Comparison of ENCODE assay signal across 8 cellular contexts in the genomic region with DNA sequence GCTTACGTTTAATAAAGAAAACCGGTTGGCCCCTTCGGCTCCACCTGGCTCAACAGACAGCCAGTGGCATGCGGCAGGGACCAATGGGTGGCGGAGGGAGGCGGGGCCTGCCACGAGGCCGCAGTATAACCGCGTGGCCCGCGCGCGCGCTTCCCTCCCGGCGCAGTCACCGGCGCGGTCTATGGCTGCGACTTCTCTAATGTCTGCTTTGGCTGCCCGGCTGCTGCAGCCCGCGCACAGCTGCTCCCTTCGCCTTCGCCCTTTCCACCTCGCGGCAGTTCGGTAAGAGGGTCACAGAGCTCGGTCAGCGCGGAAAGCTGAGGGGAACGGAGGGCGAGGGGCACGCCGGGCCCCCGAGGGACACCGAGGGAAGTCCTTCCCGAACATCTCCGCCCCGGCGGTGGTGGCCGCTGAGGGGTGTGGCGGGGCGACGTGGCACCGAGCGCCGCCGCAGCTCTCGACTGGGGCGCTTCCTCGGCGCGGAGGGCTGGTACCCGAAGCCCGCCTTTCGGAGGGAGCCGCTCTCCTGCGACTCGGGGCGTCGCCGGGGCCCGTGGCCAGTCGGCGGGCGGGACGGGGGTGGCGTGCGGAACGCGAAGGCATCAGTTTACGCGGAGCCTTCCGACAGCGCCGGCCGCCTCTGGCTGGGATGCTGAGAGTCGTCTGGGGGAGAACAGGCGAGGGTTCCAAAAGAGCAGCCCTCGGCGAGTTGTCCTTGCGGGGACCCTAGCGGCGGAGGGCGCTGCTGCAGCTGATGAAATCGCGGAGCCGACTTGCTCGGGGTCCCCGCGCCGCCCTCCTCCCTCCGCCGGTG. TPM values are rescaled to one million over a fixed set of nuclear protein-coding genes. Genes with fewer than 3 reads are reported as not detected.
DNase-seq lines count a peak whose midpoint lies in the region; ATAC-seq and TF ChIP-seq lines count a peak whose summit lies in the region.

A gene (plus strand): TSS at position 155 of the 814 bp plus-strand sequence. CDS start 27 bp downstream, at position 182.

- peaks cover 45% of the 10 kb centered on the region for H3K4me1 Mint-ChIP-seq in activated T-cell treated with anti-CD3 and anti-CD28 coated beads, Interleukin-2, amount 50 U/mL, for 24 hours (ENCODE audit: low read depth)

- peaks cover 4% of the 10 kb centered on the region for H3K9me3 Mint-ChIP-seq in activated T-cell treated with anti-CD3 and anti-CD28 coated beads, Interleukin-2, amount 50 U/mL, for 24 hours

- H3K27ac Mint-ChIP-seq in activated T-cell treated with anti-CD3 and anti-CD28 coated beads, Interleukin-2, amount 50 U/mL, for 24 hours: peak within 1 kb of the TSS; percentile 99

- peaks cover 50% of the 10 kb centered on the region for H3K36me3 Mint-ChIP-seq in activated T-cell treated with anti-CD3 and anti-CD28 coated beads, Interleukin-2, amount 50 U/mL, for 24 hours (ENCODE audit: low read depth)

- peak; percentile 98 for DNase-seq in DMS79 (lab: John Stamatoyannopoulos, UW)
- peak; percentile 82 for DNase-seq in KG1 (lab: John Stamatoyannopoulos, UW)
- DNase-seq in activated T-cell treated with anti-CD3 and anti-CD28 coated beads, Interleukin-2, amount 50 U/mL, for 24 hours: peak; percentile 94
- DNase-seq in myocyte (ENCODE audit: low read depth): peak; percentile 92
- DNase-seq in stimulated activated CD8-positive, alpha-beta memory T cell treated with anti-CD3 and anti-CD28 coated beads, Interleukin-7, amount 100 ng/mL, for 48 hours (ENCODE audit: extremely low read depth in 1 of 2, low read depth in 1 of 2): peak; percentile 85 to 92

- ATAC-seq in GM21723 (IDR thresholded peaks at IDR 0.05; ENCODE audit: unreplicated experiment) (peak; percentile 92), esophagus mucosa (peak; percentile 99)

- peak within 1 kb of the TSS; percentile 90 for H3K4me3 Mint-ChIP-seq in activated T-cell treated with anti-CD3 and anti-CD28 coated beads, Interleukin-2, amount 50 U/mL, for 24 hours

- no peaks in the 10 kb centered on the region for H3K27me3 Mint-ChIP-seq in activated T-cell treated with anti-CD3 and anti-CD28 coated beads, Interleukin-2, amount 50 U/mL, for 24 hours

TF ChIP-seq in PFSK-1, 5 proteins besides CTCF, POLR2A, EP300 and RAD21:
- TF ChIP-seq, protein P1, sequence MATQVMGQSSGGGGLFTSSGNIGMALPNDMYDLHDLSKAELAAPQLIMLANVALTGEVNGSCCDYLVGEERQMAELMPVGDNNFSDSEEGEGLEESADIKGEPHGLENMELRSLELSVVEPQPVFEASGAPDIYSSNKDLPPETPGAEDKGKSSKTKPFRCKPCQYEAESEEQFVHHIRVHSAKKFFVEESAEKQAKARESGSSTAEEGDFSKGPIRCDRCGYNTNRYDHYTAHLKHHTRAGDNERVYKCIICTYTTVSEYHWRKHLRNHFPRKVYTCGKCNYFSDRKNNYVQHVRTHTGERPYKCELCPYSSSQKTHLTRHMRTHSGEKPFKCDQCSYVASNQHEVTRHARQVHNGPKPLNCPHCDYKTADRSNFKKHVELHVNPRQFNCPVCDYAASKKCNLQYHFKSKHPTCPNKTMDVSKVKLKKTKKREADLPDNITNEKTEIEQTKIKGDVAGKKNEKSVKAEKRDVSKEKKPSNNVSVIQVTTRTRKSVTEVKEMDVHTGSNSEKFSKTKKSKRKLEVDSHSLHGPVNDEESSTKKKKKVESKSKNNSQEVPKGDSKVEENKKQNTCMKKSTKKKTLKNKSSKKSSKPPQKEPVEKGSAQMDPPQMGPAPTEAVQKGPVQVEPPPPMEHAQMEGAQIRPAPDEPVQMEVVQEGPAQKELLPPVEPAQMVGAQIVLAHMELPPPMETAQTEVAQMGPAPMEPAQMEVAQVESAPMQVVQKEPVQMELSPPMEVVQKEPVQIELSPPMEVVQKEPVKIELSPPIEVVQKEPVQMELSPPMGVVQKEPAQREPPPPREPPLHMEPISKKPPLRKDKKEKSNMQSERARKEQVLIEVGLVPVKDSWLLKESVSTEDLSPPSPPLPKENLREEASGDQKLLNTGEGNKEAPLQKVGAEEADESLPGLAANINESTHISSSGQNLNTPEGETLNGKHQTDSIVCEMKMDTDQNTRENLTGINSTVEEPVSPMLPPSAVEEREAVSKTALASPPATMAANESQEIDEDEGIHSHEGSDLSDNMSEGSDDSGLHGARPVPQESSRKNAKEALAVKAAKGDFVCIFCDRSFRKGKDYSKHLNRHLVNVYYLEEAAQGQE (IDR thresholded peaks at IDR 0.05; ENCODE audit: insufficient read depth in 1 of 2, low read depth in 2 of 2, low read length in 2 of 2): peak in 1 of 2 experiments; percentile 66; a peak in 1 of 4 replicates
- TF ChIP-seq FOXP2 (optimal IDR thresholded peaks at IDR 0.05; ENCODE audit: borderline replicate concordance, extremely low read depth, extremely low read length, insufficient read depth): peak; percentile 59
- no peak for TF ChIP-seq SIN3A (IDR thresholded peaks at IDR 0.05; ENCODE audit: borderline replicate concordance, insufficient read depth, low read length)
- TF ChIP-seq POLR2AphosphoS5 (IDR thresholded peaks at IDR 0.05; ENCODE audit: low read depth, low read length): peak; percentile 98
- peak; percentile 92 for TF ChIP-seq TAF1 (IDR thresholded peaks at IDR 0.05; ENCODE audit: borderline replicate concordance, insufficient read depth, low read length)

RNA-seq across cellular contexts. Expression of the gene that starts here (rescaled TPM):
- 636 TPM for polyA plus RNA-seq in PFSK-1 (2012; ENCODE audit: insufficient read length, low read depth)
- total RNA-seq in esophagus mucosa (77.6 TPM), myocyte (52.9 and 66.1 TPM in 2 replicates)
- polyA plus RNA-seq in myocyte (2012): 128 TPM

Comparison
In these comparisons a context has a peak if more than half of its experiments do, and no peak if none do; other contexts are left out.
1. Peak in every context shown above with its lines: DNase-seq and ATAC-seq.